ENCODE assay signal across 12 cellular contexts in the genomic region with DNA sequence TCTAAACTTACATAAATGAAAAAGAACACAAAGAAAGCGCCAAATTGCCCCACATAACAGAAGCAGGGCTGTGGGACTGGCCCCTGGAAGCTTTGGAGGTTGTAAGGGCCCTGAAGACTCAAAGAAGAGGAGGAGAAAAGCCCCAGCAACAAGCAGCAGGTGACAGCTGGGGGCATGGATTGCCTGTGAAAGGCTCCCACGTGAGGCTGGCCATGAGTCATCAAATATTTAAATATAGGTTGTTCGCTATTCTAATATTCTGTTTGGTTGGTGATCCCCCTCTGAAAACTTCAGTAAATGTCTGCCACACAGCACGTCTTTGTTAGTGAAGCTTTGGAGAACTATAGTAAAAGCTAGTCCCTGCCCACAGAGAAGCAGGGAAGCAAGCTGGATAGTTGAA.
DNase-seq lines count a peak whose midpoint lies in the region; ATAC-seq and TF ChIP-seq lines count a peak whose summit lies in the region.
"Had no signal": no experiment of that assay in that cellular context is flagged by ENCODE, and none has a peak within 500 bp of the region (broad histone marks: within the 10 kb centered on the region; RNA-seq: fewer than 3 reads in every experiment).

No MANE protein-coding gene starts in this region.

- no peak for TF ChIP-seq POLR2A in esophagus squamous epithelium (IDR thresholded peaks at IDR 0.05)

- DNase-seq in GM23338 (ENCODE audit: low spot score) (no peak), mesothelial cell of epicardium (ENCODE audit: low spot score in 2 of 2, unreplicated experiment in 2 of 2) (no peak), esophagus squamous epithelium (lab: John Stamatoyannopoulos, UW) (no peak), EL (no peak), GF-D8 (lab: John Stamatoyannopoulos, UW) (no peak), HuH-7.5 (ENCODE audit: low spot score) (no peak)
- DNase-seq: activated CD8-positive, alpha-beta memory T cell treated with anti-CD3 and anti-CD28 coated beads for 24 hours; central memory CD4-positive, alpha-beta T cell; heart left ventricle had no signal

- H3K79me2 ChIP-seq in GM23338 (replicated peaks; ENCODE audit: insufficient read depth): no peaks in the 10 kb centered on the region

- intact Hi-C loops in esophagus squamous epithelium (cut with DNase I): no loop called here

- peaks cover 4% of the 10 kb centered on the region for H3K27me3 Mint-ChIP-seq in GM23338 (ENCODE audit: insufficient read depth, low read depth, poor library complexity)
- no peaks in the 10 kb centered on the region for H3K27me3 Mint-ChIP-seq in mesothelial cell of epicardium (ENCODE audit: low read depth)

- H3K27me3 ChIP-seq in GM23338 (ENCODE audit: insufficient read depth) (no peaks in the 10 kb centered on the region), esophagus squamous epithelium (no peaks in the 10 kb centered on the region)
- H3K27me3 ChIP-seq: heart left ventricle had no signal

- 53 to 59% methylated on average over 4 of the region's 4 CpGs for WGBS in esophagus squamous epithelium, 2 donors

- peaks cover 10% of the 10 kb centered on the region; the same call in 1 of the 3 replicates for H3K4me1 Mint-ChIP-seq in GM23338
- peaks cover 40% of the 10 kb centered on the region for H3K4me1 Mint-ChIP-seq in mesothelial cell of epicardium
- H3K4me1 Mint-ChIP-seq: IgD-negative memory B cell had no signal

- H3K4me1 ChIP-seq in GM23338 (ENCODE audit: insufficient read depth) (no peaks in the 10 kb centered on the region), esophagus squamous epithelium (peaks cover 0 to 4% (median 0%) of the 10 kb centered on the region in 3 donors)

- no peaks in the 10 kb centered on the region for H3F3A ChIP-seq in GM23338 (replicated peaks; ENCODE audit: low read depth)

- H3K36me3 Mint-ChIP-seq in GM23338 (ENCODE audit: low read depth): peaks cover 2% of the 10 kb centered on the region; the same call in 1 of the 3 replicates
- peaks cover 3% of the 10 kb centered on the region for H3K36me3 Mint-ChIP-seq in mesothelial cell of epicardium
- H3K36me3 Mint-ChIP-seq: IgD-negative memory B cell had no signal

- H3K36me3 ChIP-seq in GM23338 (ENCODE audit: insufficient read depth) (no peaks in the 10 kb centered on the region), esophagus squamous epithelium (no peaks in the 10 kb centered on the region)
- H3K36me3 ChIP-seq: heart left ventricle had no signal

- peak overlapping the region; percentile 60 for H2AFZ ChIP-seq in GM23338

- H3K4me3 ChIP-seq in GM23338: no peak overlapping the region
- H3K4me3 ChIP-seq in esophagus squamous epithelium: no peak overlapping the region
- H3K4me3 ChIP-seq: heart left ventricle had no signal

- H3K27ac ChIP-seq in GM23338 (ENCODE audit: low read depth): no peak overlapping the region
- no peak overlapping the region for H3K27ac ChIP-seq in esophagus squamous epithelium
- H3K27ac ChIP-seq: heart left ventricle had no signal

- H3K9me2 ChIP-seq in GM23338 (ENCODE audit: insufficient read depth): peaks cover 9% of the 10 kb centered on the region

- no peaks in the 10 kb centered on the region for H4K20me1 ChIP-seq in GM23338 (replicated peaks; ENCODE audit: insufficient read depth)

- no peak for TF ChIP-seq CTCF in GM23338 (conservative IDR thresholded peaks at IDR 0.05; ENCODE audit: low read depth in 2 of 2)
- no peak for TF ChIP-seq CTCF in mesothelial cell of epicardium (IDR thresholded peaks at IDR 0.05; ENCODE audit: unreplicated experiment)
- TF ChIP-seq CTCF in esophagus squamous epithelium (IDR thresholded peaks at IDR 0.05): no peak

- peak; percentile 66 for ATAC-seq in GM18858 (IDR thresholded peaks at IDR 0.05; ENCODE audit: unreplicated experiment)
- ATAC-seq in GM23338: no peak
- peak; percentile 74 for ATAC-seq in HG03520 (IDR thresholded peaks at IDR 0.05; ENCODE audit: unreplicated experiment)
- ATAC-seq: heart left ventricle had no signal

- H3K9me3 Mint-ChIP-seq in GM23338: peaks cover 4% of the 10 kb centered on the region; the same call in 1 of the 3 replicates
- peaks cover 11% of the 10 kb centered on the region for H3K9me3 Mint-ChIP-seq in mesothelial cell of epicardium

- H3K4me3 Mint-ChIP-seq in GM23338 (no peak overlapping the region), mesothelial cell of epicardium (no peak overlapping the region)
- H3K4me3 Mint-ChIP-seq: IgD-negative memory B cell had no signal

- no peak overlapping the region for H3K27ac Mint-ChIP-seq in GM23338
- peak overlapping the region; percentile 38 for H3K27ac Mint-ChIP-seq in mesothelial cell of epicardium
- H3K27ac Mint-ChIP-seq: IgD-negative memory B cell had no signal

- no peak overlapping the region for H3K4me2 ChIP-seq in GM23338

- H3K9me3 ChIP-seq in esophagus squamous epithelium: no peaks in the 10 kb centered on the region

TF ChIP-seq in GM23338, 12 proteins besides CTCF, POLR2A, EP300 and RAD21 (continues in another document):
- TF ChIP-seq, protein P1, sequence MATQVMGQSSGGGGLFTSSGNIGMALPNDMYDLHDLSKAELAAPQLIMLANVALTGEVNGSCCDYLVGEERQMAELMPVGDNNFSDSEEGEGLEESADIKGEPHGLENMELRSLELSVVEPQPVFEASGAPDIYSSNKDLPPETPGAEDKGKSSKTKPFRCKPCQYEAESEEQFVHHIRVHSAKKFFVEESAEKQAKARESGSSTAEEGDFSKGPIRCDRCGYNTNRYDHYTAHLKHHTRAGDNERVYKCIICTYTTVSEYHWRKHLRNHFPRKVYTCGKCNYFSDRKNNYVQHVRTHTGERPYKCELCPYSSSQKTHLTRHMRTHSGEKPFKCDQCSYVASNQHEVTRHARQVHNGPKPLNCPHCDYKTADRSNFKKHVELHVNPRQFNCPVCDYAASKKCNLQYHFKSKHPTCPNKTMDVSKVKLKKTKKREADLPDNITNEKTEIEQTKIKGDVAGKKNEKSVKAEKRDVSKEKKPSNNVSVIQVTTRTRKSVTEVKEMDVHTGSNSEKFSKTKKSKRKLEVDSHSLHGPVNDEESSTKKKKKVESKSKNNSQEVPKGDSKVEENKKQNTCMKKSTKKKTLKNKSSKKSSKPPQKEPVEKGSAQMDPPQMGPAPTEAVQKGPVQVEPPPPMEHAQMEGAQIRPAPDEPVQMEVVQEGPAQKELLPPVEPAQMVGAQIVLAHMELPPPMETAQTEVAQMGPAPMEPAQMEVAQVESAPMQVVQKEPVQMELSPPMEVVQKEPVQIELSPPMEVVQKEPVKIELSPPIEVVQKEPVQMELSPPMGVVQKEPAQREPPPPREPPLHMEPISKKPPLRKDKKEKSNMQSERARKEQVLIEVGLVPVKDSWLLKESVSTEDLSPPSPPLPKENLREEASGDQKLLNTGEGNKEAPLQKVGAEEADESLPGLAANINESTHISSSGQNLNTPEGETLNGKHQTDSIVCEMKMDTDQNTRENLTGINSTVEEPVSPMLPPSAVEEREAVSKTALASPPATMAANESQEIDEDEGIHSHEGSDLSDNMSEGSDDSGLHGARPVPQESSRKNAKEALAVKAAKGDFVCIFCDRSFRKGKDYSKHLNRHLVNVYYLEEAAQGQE (IDR thresholded peaks at IDR 0.05; ENCODE audit: unreplicated experiment): no peak
- TF ChIP-seq NANOG (IDR thresholded peaks at IDR 0.05; ENCODE audit: borderline replicate concordance): no peak
- no peak for TF ChIP-seq ZNF331 (CRISPR knock-in tag; IDR thresholded peaks at IDR 0.05; ENCODE audit: low read depth)
- no peak for TF ChIP-seq STAT1 (IDR thresholded peaks at IDR 0.05; ENCODE audit: unreplicated experiment)
- no peak for TF ChIP-seq JUNB (IDR thresholded peaks at IDR 0.05; ENCODE audit: unreplicated experiment)
- no peak for TF ChIP-seq CREB1 (CRISPR knock-in tag; IDR thresholded peaks at IDR 0.05; ENCODE audit: low read depth)
